ENCODE assay signal across 21 cellular contexts in the genomic region with DNA sequence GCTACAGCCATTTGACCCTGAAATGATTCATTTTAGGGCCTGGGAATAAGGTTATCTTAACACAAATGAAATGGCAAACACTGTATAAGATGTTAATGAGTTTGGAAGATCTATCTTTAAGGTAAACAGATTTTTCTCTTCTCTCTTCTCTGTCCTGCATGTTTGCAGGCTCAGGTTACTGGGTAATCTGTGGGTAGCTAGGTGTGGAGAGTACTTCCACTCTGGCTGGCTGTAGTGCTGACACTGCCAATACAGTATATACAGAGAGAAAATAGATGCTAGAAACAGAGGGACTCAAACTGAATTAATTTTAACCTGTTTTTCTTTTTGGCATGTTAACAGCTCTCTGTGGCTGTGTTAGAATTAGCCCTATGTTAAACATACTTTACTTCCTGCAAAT.
DNase-seq lines count a peak whose midpoint lies in the region; ATAC-seq and TF ChIP-seq lines count a peak whose summit lies in the region.
"Had no signal": no experiment of that assay in that cellular context is flagged by ENCODE, and none has a peak within 500 bp of the region (broad histone marks: within the 10 kb centered on the region; RNA-seq: fewer than 3 reads in every experiment).

No MANE protein-coding gene starts in this region.

- POLR2A ChIA-PET in SK-N-SH (lab: Yijun Ruan, JAX): no interaction called here

- TF ChIP-seq CTCF in SK-N-SH (IDR thresholded peaks at IDR 0.05): no peak
- no peak for TF ChIP-seq CTCF in natural killer cell (IDR thresholded peaks at IDR 0.05)

- no peak overlapping the region for H3K27ac ChIP-seq in SK-N-SH (ENCODE audit: low read depth in 2 of 2, low read length in 1 of 2)
- H3K27ac ChIP-seq: left ventricle myocardium inferior, SJSA1, uterus had no signal

- peaks cover 0 to 11% of the 10 kb centered on the region in 2 experiments for H3K36me3 ChIP-seq in SK-N-SH (replicated peaks in 1 of 2; ENCODE audit: control insufficient read depth in 1 of 2, insufficient read depth in 2 of 2, low read length in 1 of 2)
- H3K36me3 ChIP-seq: SJSA1, uterus had no signal

- no peaks in the 10 kb centered on the region for H3K9me3 ChIP-seq in SK-N-SH
- H3K9me3 ChIP-seq: left ventricle myocardium inferior, mucosa of descending colon, SJSA1, uterus had no signal

- no peaks in the 10 kb centered on the region for H3K79me2 ChIP-seq in SK-N-SH (ENCODE audit: insufficient read depth)

- no peaks in the 10 kb centered on the region for H3K27me3 ChIP-seq in SK-N-SH (ENCODE audit: insufficient read depth)
- H3K27me3 ChIP-seq: SJSA1, uterus had no signal

- no peak overlapping the region for H3K4me3 ChIP-seq in SK-N-SH (ENCODE audit: low read depth in 2 of 2, low read length in 1 of 2)
- H3K4me3 ChIP-seq: left ventricle myocardium inferior, mucosa of descending colon, SJSA1, uterus had no signal

- no peak overlapping the region for H3K27ac Mint-ChIP-seq in natural killer cell
- H3K27ac Mint-ChIP-seq: activated B cell treated with CpG ODN at 0.5 μM for 24 hours; activated CD4-positive, alpha-beta memory T cell treated with anti-CD3 and anti-CD28 coated beads, Interleukin-2, amount 10 ng/mL, durations not matched to agents 7 days and 5 days; activated naive CD4-positive, alpha-beta T cell treated with anti-CD3 and anti-CD28 coated beads, Interleukin-2, amount 50 U/mL, for 24 hours; T-helper 2 cell treated with Interferon-gamma antibody and Interleukin-4, amounts not matched to agents 5 μg/mL and 100 μg/mL, for 36 hours had no signal

- no peak for TF ChIP-seq EP300 in SK-N-SH (IDR thresholded peaks at IDR 0.05; ENCODE audit: borderline replicate concordance in 1 of 2, low read depth in 1 of 2, low read length in 1 of 2)

- DNase-seq in SK-N-SH: no peak
- peak; percentile 93 for DNase-seq in NCI-H2029 (lab: John Stamatoyannopoulos, UW)
- peak; percentile 8 for DNase-seq in NCI-H774 (lab: John Stamatoyannopoulos, UW)
- no peak for DNase-seq in sciatic nerve (ENCODE audit: low spot score)
- DNase-seq in natural killer cell: no peak
- no peak for DNase-seq in activated T-cell treated with anti-CD3 and anti-CD28 coated beads for 4 hours
- DNase-seq in stimulated activated naive CD8-positive, alpha-beta T cell treated with anti-CD3 and anti-CD28 coated beads, Interleukin-15, Interleukin-2, amounts not matched to agents 100 U/mL and 50 U/mL, for 24 hours: no peak
- DNase-seq: activated B cell treated with CpG ODN at 0.5 μM for 24 hours; activated CD4-positive, alpha-beta memory T cell treated with anti-CD3 and anti-CD28 coated beads, Interleukin-2, amount 10 ng/mL, durations not matched to agents 7 days and 5 days; activated T-cell treated with anti-CD3 and anti-CD28 coated beads, Interleukin-2, amount 50 U/mL, for 1 hour; C1 segment of cervical spinal cord; glutamatergic neuron; left ventricle myocardium inferior; mucosa of descending colon; NCI-H226; stimulated activated CD4-positive, alpha-beta T cell treated with anti-CD3 and anti-CD28 coated beads, Interleukin-12 subunit alpha, Interleukin-12 subunit beta, amount 100 ng/mL, for 4 hours; uterus had no signal

- no peak overlapping the region for H2AFZ ChIP-seq in SK-N-SH (ENCODE audit: low read depth)

- H3K36me3 Mint-ChIP-seq in natural killer cell: no peaks in the 10 kb centered on the region

- H3K4me3 Mint-ChIP-seq in natural killer cell: no peak overlapping the region
- H3K4me3 Mint-ChIP-seq: activated B cell treated with CpG ODN at 0.5 μM for 24 hours; activated CD4-positive, alpha-beta memory T cell treated with anti-CD3 and anti-CD28 coated beads, Interleukin-2, amount 10 ng/mL, durations not matched to agents 7 days and 5 days; activated naive CD4-positive, alpha-beta T cell treated with anti-CD3 and anti-CD28 coated beads, Interleukin-2, amount 50 U/mL, for 24 hours; T-helper 2 cell treated with Interferon-gamma antibody and Interleukin-4, amounts not matched to agents 5 μg/mL and 100 μg/mL, for 36 hours had no signal

- no peaks in the 10 kb centered on the region for H3K9me2 ChIP-seq in SK-N-SH

- H3K9me3 Mint-ChIP-seq in natural killer cell: peaks cover 0 to 3% of the 10 kb centered on the region in 2 donors

- no peaks in the 10 kb centered on the region for H4K20me1 ChIP-seq in SK-N-SH (ENCODE audit: insufficient read depth)

- no peak overlapping the region for H3K9ac ChIP-seq in SK-N-SH

- intact Hi-C loops in sciatic nerve (cut with DNase I) (no loop called here), natural killer cell (cut with micrococcal nuclease) (no loop called here)

- no peaks in the 10 kb centered on the region; a peak in 2 of 4 replicates for H3K4me1 ChIP-seq in SK-N-SH (ENCODE audit: control insufficient read depth in 1 of 2, insufficient read depth in 2 of 2, low read depth in 1 of 2, low read length in 1 of 2)
- H3K4me1 ChIP-seq: left ventricle myocardium inferior, SJSA1, uterus had no signal

- ATAC-seq in SK-N-SH treated with all-trans-retinoic acid at 6 μM for 48 hours (0 out of 3 replicates have a peak, but pooled peaks have one; percentile 21), sciatic nerve (no peak), natural killer cell (no peak)
- ATAC-seq in stimulated activated naive CD8-positive, alpha-beta T cell treated with anti-CD3 and anti-CD28 coated beads, Interleukin-15, Interleukin-2, amounts not matched to agents 100 U/mL and 50 U/mL, for 24 hours: no peak
- ATAC-seq: mucosa of descending colon had no signal

- no peak overlapping the region for H3K4me2 ChIP-seq in SK-N-SH

- CTCF ChIA-PET in SK-N-SH (lab: Yijun Ruan, JAX): interaction anchor here (1.7 kb wide), 1 partner anchor 17 kb away, joined by 5 read pairs; no protein-coding TSS in a partner anchor

- H3K4me1 Mint-ChIP-seq in natural killer cell: no peaks in the 10 kb centered on the region
- H3K4me1 Mint-ChIP-seq: activated B cell treated with CpG ODN at 0.5 μM for 24 hours; activated CD4-positive, alpha-beta memory T cell treated with anti-CD3 and anti-CD28 coated beads, Interleukin-2, amount 10 ng/mL, durations not matched to agents 7 days and 5 days; activated naive CD4-positive, alpha-beta T cell treated with anti-CD3 and anti-CD28 coated beads, Interleukin-2, amount 50 U/mL, for 24 hours had no signal

- no peaks in the 10 kb centered on the region for H3K27me3 Mint-ChIP-seq in natural killer cell (ENCODE audit: low read depth in 2 of 2)
- H3K27me3 Mint-ChIP-seq: activated B cell treated with CpG ODN at 0.5 μM for 24 hours; activated CD4-positive, alpha-beta memory T cell treated with anti-CD3 and anti-CD28 coated beads, Interleukin-2, amount 10 ng/mL, durations not matched to agents 7 days and 5 days; activated naive CD4-positive, alpha-beta T cell treated with anti-CD3 and anti-CD28 coated beads, Interleukin-2, amount 50 U/mL, for 24 hours had no signal

- no peak for TF ChIP-seq RAD21 in SK-N-SH (IDR thresholded peaks at IDR 0.05; ENCODE audit: low read length)

- H3F3A ChIP-seq in SK-N-SH (replicated peaks; ENCODE audit: insufficient read depth): peaks cover 10% of the 10 kb centered on the region

TF ChIP-seq in SK-N-SH treated with all-trans-retinoic acid at 6 μM for 48 hours, 23 proteins besides CTCF, POLR2A, EP300 and RAD21 (continues in another document):
- TF ChIP-seq ISL1 (CRISPR knock-in tag; IDR thresholded peaks at IDR 0.05) (no peak), TCF4 (CRISPR knock-in tag; IDR thresholded peaks at IDR 0.05; ENCODE audit: borderline replicate concordance) (no peak), ZFP30 (CRISPR knock-in tag; IDR thresholded peaks at IDR 0.05) (no peak), ESRRG (CRISPR knock-in tag; IDR thresholded peaks at IDR 0.05) (no peak), ZC3H10 (CRISPR knock-in tag; IDR thresholded peaks at IDR 0.05) (no peak), CSDC2 (CRISPR knock-in tag; IDR thresholded peaks at IDR 0.05) (no peak)
- TF ChIP-seq, protein P1, sequence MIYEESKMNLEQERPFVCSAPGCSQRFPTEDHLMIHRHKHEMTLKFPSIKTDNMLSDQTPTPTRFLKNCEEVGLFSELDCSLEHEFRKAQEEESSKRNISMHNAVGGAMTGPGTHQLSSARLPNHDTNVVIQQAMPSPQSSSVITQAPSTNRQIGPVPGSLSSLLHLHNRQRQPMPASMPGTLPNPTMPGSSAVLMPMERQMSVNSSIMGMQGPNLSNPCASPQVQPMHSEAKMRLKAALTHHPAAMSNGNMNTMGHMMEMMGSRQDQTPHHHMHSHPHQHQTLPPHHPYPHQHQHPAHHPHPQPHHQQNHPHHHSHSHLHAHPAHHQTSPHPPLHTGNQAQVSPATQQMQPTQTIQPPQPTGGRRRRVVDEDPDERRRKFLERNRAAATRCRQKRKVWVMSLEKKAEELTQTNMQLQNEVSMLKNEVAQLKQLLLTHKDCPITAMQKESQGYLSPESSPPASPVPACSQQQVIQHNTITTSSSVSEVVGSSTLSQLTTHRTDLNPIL (CRISPR knock-in tag; IDR thresholded peaks at IDR 0.05; ENCODE audit: low read depth): no peak

TF ChIP-seq in SK-N-SH, 30 proteins besides CTCF, POLR2A, EP300 and RAD21 (continues in another document):
- TF ChIP-seq, protein P2, sequence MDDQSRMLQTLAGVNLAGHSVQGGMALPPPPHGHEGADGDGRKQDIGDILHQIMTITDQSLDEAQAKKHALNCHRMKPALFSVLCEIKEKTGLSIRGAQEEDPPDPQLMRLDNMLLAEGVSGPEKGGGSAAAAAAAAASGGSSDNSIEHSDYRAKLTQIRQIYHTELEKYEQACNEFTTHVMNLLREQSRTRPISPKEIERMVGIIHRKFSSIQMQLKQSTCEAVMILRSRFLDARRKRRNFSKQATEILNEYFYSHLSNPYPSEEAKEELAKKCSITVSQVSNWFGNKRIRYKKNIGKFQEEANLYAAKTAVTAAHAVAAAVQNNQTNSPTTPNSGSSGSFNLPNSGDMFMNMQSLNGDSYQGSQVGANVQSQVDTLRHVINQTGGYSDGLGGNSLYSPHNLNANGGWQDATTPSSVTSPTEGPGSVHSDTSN (IDR thresholded peaks at IDR 0.05): no peak
- TF ChIP-seq ELF1 (IDR thresholded peaks at IDR 0.05) (no peak), GABPA (IDR thresholded peaks at IDR 0.05; ENCODE audit: low read depth) (no peak), TEAD4 (IDR thresholded peaks at IDR 0.05; ENCODE audit: borderline replicate concordance, insufficient read depth) (no peak), JUND (IDR thresholded peaks at IDR 0.05) (no peak), TCF12 (IDR thresholded peaks at IDR 0.05) (no peak), MXI1 (IDR thresholded peaks at IDR 0.05; ENCODE audit: low read depth, low read length) (no peak), EZH2phosphoT487 (IDR thresholded peaks at IDR 0.05; ENCODE audit: borderline replicate concordance, low read depth) (no peak), RCOR1 (IDR thresholded peaks at IDR 0.05; ENCODE audit: low read length) (no peak)

Comparison
In these comparisons a context has a peak if more than half of its experiments do, and no peak if none do; other contexts are left out.
1. DNase-seq: peak in NCI-H2029 (single experiment) and NCI-H774 (single experiment); none in SK-N-SH (single experiment), sciatic nerve (single experiment), natural killer cell (single experiment), activated T-cell treated with anti-CD3 and anti-CD28 coated beads for 4 hours (single experiment) and stimulated activated naive CD8-positive, alpha-beta T cell treated with anti-CD3 and anti-CD28 coated beads, Interleukin-15, Interleukin-2, amounts not matched to agents 100 U/mL and 50 U/mL, for 24 hours (single experiment).